9 cellular contexts compared by ENCODE assay signal in the genomic region with DNA sequence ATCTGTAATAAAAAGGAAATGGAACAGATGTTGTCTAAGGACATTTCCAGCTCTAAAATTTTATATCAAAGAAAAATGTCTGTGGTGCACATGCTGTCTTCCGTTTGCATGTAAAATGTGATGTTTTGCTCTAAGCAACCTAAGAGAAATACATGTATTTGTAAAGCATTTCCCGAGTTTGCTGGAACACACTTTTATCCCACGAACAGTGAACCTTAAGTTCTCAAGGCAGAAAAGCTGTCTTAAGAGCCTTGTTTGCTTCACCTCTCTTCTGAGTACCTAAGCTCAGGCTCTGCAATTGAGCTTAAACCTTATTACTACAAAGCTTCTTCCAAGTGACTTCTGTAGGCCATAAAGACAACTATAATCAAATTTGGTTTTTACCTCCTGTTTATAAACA. TPM values are rescaled to one million over a fixed set of nuclear protein-coding genes. Genes with fewer than 3 reads are reported as not detected.
DNase-seq lines count a peak whose midpoint lies in the region; ATAC-seq and TF ChIP-seq lines count a peak whose summit lies in the region.
"Had no signal": no experiment of that assay in that cellular context is flagged by ENCODE, and none has a peak within 500 bp of the region (broad histone marks: within the 10 kb centered on the region; RNA-seq: fewer than 3 reads in every experiment).

No MANE protein-coding gene starts in this region.

- POLR2A ChIA-PET in Caco-2 (lab: Charles Lee) = no interaction called here

- ATAC-seq in GM23338 (no peak), gastrocnemius medialis (no peak), GM19467 (IDR thresholded peaks at IDR 0.05; ENCODE audit: unreplicated experiment) (no peak)

- H3K36me3 ChIP-seq in GM23338 (ENCODE audit: insufficient read depth) (no peaks in the 10 kb centered on the region), SK-N-MC (ENCODE audit: insufficient read depth, low read length) (no peaks in the 10 kb centered on the region), esophagus squamous epithelium (no peaks in the 10 kb centered on the region), gastrocnemius medialis (no peaks in the 10 kb centered on the region), Caco-2 (ENCODE audit: control insufficient read depth, insufficient read depth, low read length) (no peaks in the 10 kb centered on the region)

- H3K4me1 ChIP-seq in GM23338 (ENCODE audit: insufficient read depth) (peaks cover 11% of the 10 kb centered on the region), esophagus squamous epithelium (peaks cover 0 to 59% (median 9%) of the 10 kb centered on the region in 3 donors), gastrocnemius medialis (peaks cover 8 to 17% of the 10 kb centered on the region in 2 donors), Caco-2 (peaks cover 33% of the 10 kb centered on the region)

- H3K27me3 ChIP-seq in GM23338 (ENCODE audit: insufficient read depth) (no peaks in the 10 kb centered on the region), esophagus squamous epithelium (no peaks in the 10 kb centered on the region), gastrocnemius medialis (no peaks in the 10 kb centered on the region), Caco-2 (replicated peaks; ENCODE audit: control insufficient read depth, insufficient read depth, low read length) (no peaks in the 10 kb centered on the region)

- BruUV-seq in Caco-2 (replicated peaks; lab: Mats Ljungman, UMichigan) = no TSS peak

- TF ChIP-seq POLR2A in esophagus squamous epithelium (IDR thresholded peaks at IDR 0.05) = no peak
- no peak for TF ChIP-seq POLR2A in gastrocnemius medialis (IDR thresholded peaks at IDR 0.05)

- WGBS in esophagus squamous epithelium, 2 donors = 42 to 44% methylated on average over 3 of the region's 3 CpGs

- no peaks in the 10 kb centered on the region for H3K27me3 Mint-ChIP-seq in GM23338 (ENCODE audit: insufficient read depth, low read depth, poor library complexity)
- no peaks in the 10 kb centered on the region for H3K27me3 Mint-ChIP-seq in Caco-2 (ENCODE audit: insufficient read depth, unreplicated experiment)

- CTCF ChIA-PET in Caco-2 (lab: Charles Lee) = no interaction called here

- H3K79me2 ChIP-seq in GM23338 (replicated peaks; ENCODE audit: insufficient read depth) = no peaks in the 10 kb centered on the region

- H3K36me3 Mint-ChIP-seq in GM23338 (ENCODE audit: low read depth) (no peaks in the 10 kb centered on the region; the same call in 2 of the 3 replicates), Caco-2 (ENCODE audit: insufficient read depth, unreplicated experiment) (peaks cover 10% of the 10 kb centered on the region)

- H3K9me3 Mint-ChIP-seq in GM23338 (no peaks in the 10 kb centered on the region; the same call in 2 of the 3 replicates), Caco-2 (ENCODE audit: unreplicated experiment) (no peaks in the 10 kb centered on the region)

- H3K4me3 ChIP-seq in GM23338 = no peak overlapping the region
- peak overlapping the region; percentile 6; the same call in 1 of the 2 replicates for H3K4me3 ChIP-seq in SK-N-MC
- H3K4me3 ChIP-seq in esophagus squamous epithelium = peak overlapping the region in 1 of 4 donors; percentile 60
- no peak overlapping the region for H3K4me3 ChIP-seq in gastrocnemius medialis
- no peak overlapping the region for H3K4me3 ChIP-seq in Caco-2 (ENCODE audit: low read depth, low read length)

- peak overlapping the region; percentile 28; the same call in 1 of the 2 replicates for H2AFZ ChIP-seq in GM23338

- no peak overlapping the region for H3K4me2 ChIP-seq in GM23338

- no peak overlapping the region for H3K9ac ChIP-seq in SK-N-MC (ENCODE audit: insufficient read length)

- H3K4me1 Mint-ChIP-seq in GM23338 (peaks cover 23% of the 10 kb centered on the region), Caco-2 (ENCODE audit: low read depth, unreplicated experiment) (peaks cover 21% of the 10 kb centered on the region)

- H3K9me3 ChIP-seq in SK-N-MC (ENCODE audit: low read depth, low read length) (no peaks in the 10 kb centered on the region), esophagus squamous epithelium (no peaks in the 10 kb centered on the region), gastrocnemius medialis (no peaks in the 10 kb centered on the region), Caco-2 (no peaks in the 10 kb centered on the region)

- intact Hi-C loops in esophagus squamous epithelium (cut with DNase I) = no loop called here
- intact Hi-C loops in gastrocnemius medialis (cut with DNase I; ENCODE audit: low total_unique reads) = no loop called here
- intact Hi-C loops in Caco-2 (cut with micrococcal nuclease; ENCODE audit: unreplicated experiment) = no loop called here

- H3K27ac Mint-ChIP-seq in GM23338 (no peak overlapping the region), Caco-2 (ENCODE audit: unreplicated experiment) (no peak overlapping the region)

- no peaks in the 10 kb centered on the region for H3F3A ChIP-seq in GM23338 (replicated peaks; ENCODE audit: low read depth)

- TF ChIP-seq CTCF in GM23338 (conservative IDR thresholded peaks at IDR 0.05; ENCODE audit: low read depth in 2 of 2) = no peak
- TF ChIP-seq CTCF in esophagus squamous epithelium (IDR thresholded peaks at IDR 0.05) = no peak
- TF ChIP-seq CTCF in gastrocnemius medialis (IDR thresholded peaks at IDR 0.05 in 4 of 5, conservative IDR thresholded peaks at IDR 0.05 in 1 of 5) = no peak
- no peak for TF ChIP-seq CTCF in Caco-2 (IDR thresholded peaks at IDR 0.05; ENCODE audit: insufficient read depth in 1 of 2, low read depth in 1 of 2, low read length in 1 of 2, severe bottlenecking in 1 of 2, unreplicated experiment in 1 of 2)

- DNase-seq in GM23338 (ENCODE audit: low spot score) (no peak), SK-N-MC (ENCODE audit: low read depth, low spot score) (no peak), esophagus squamous epithelium (lab: John Stamatoyannopoulos, UW) (no peak), gastrocnemius medialis (no peak), NCI-H510A treated with DMSO at 0.1 percent for 48 hours (lab: John Stamatoyannopoulos, UW) (no peak), Caco-2 (no peak)
- no peak for DNase-seq in activated CD4-positive, CD25-positive, alpha-beta regulatory T cell (lab: John Stamatoyannopoulos, UW)
- DNase-seq: amniotic stem cell had no signal

- no peak overlapping the region for H3K27ac ChIP-seq in GM23338 (ENCODE audit: low read depth)
- H3K27ac ChIP-seq in SK-N-MC = peak overlapping the region; percentile 63; the same call in 1 of the 2 replicates
- peak overlapping the region in 3 of 4 donors; percentile 68 to 79 (median 74) for H3K27ac ChIP-seq in esophagus squamous epithelium
- peak overlapping the region; percentile 35 to 62 (median 52) for H3K27ac ChIP-seq in gastrocnemius medialis

- H3K9me2 ChIP-seq in GM23338 (ENCODE audit: insufficient read depth) = no peaks in the 10 kb centered on the region

- H3K4me3 Mint-ChIP-seq in GM23338 (no peak overlapping the region), Caco-2 (ENCODE audit: unreplicated experiment) (no peak overlapping the region)

- no peaks in the 10 kb centered on the region for H4K20me1 ChIP-seq in GM23338 (replicated peaks; ENCODE audit: insufficient read depth)

- in situ Hi-C loops in gastrocnemius medialis (cut with MboI; ENCODE audit: low sequenced_read_pairs in 4 of 4) = no loop called here

TF ChIP-seq in GM23338, 12 proteins besides CTCF, POLR2A, EP300 and RAD21:
- TF ChIP-seq ZNF331 (CRISPR knock-in tag; IDR thresholded peaks at IDR 0.05; ENCODE audit: low read depth) = no peak
- no peak for TF ChIP-seq POLR2AphosphoS5 (IDR thresholded peaks at IDR 0.05; ENCODE audit: low read depth)
- TF ChIP-seq, protein P1, sequence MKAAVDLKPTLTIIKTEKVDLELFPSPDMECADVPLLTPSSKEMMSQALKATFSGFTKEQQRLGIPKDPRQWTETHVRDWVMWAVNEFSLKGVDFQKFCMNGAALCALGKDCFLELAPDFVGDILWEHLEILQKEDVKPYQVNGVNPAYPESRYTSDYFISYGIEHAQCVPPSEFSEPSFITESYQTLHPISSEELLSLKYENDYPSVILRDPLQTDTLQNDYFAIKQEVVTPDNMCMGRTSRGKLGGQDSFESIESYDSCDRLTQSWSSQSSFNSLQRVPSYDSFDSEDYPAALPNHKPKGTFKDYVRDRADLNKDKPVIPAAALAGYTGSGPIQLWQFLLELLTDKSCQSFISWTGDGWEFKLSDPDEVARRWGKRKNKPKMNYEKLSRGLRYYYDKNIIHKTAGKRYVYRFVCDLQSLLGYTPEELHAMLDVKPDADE (IDR thresholded peaks at IDR 0.05) = no peak
- TF ChIP-seq ZNF114 (CRISPR knock-in tag; IDR thresholded peaks at IDR 0.05) = no peak

RNA-seq across cellular contexts. Expression of a gene that starts 24.0 kb away (rescaled TPM):
- total RNA-seq in GM23338 (2014; rRNA removed; shearing (Covaris generic)) = 22.2 and 27.7 TPM in 2 replicates
- polyA plus RNA-seq in GM23338 (2016; fragmentation: Nextera tagmentation; extraction: Ambion mirVana) = 35.4 and 36.5 TPM in 2 replicates
- total RNA-seq in esophagus squamous epithelium (10 to 100 TPM; 34.8 to 83.7 (median 60.7) TPM), gastrocnemius medialis (100 to 1,000 TPM in 1 of 4 donors, 10 to 100 TPM in 3; 70.3 to 103 (median 86.0) TPM), Caco-2 (2022) (42.7 and 56.0 TPM in 2 replicates)
